ENCODE assay signal across 14 cellular contexts in the genomic region with DNA sequence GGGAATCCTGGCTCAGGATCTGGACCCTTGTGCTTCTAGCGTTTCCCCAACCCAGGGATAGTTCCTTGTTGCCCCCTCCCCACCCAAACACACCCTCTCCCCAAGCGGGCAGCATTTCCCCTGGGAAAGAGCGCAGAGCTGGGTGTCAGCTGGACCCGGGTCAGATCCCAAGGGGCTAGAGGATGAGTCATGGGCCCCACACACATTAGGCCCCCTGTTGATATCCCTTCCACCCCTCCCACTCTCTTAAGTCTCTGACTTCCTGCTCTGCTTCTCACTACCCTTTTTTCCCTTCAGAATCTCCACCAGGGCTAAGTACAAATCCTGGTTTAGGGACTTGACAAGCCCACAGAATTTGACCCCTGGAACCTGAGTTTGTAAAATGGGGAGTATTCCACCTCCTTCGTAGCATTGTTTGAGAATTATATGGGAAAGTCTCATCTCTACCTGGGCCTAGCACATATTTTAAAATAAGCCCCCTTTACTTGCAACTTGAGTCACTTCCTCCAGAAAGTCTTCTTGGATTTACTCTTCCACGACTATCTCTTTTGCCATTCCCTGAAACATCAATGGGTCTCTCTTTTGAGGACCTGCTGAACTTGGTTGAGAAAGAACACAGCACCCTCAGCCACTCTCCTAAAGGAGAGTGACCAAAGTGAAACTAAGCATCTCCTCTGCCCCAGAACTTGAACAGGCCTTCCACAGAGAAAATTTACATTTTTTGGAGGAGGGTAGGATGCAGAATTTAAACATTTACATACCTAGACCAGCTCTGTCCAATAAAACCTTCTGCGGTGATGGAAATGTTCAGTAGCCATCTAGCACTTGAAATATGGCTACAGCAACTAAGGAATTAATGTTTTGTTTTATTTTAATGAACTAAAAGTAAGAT. TPM values are rescaled to one million over a fixed set of nuclear protein-coding genes. Genes with fewer than 3 reads are reported as not detected.
DNase-seq lines count a peak whose midpoint lies in the region; ATAC-seq, FAIRE-seq and TF ChIP-seq lines count a peak whose summit lies in the region.
"Had no signal": no experiment of that assay in that cellular context is flagged by ENCODE, and none has a peak within 500 bp of the region (broad histone marks: within the 10 kb centered on the region; RNA-seq: fewer than 3 reads in every experiment).

No MANE protein-coding gene starts in this region.

- no peak overlapping the region for H4K91ac ChIP-seq in H9 (ENCODE audit: insufficient read length, low read depth, low read length)

- peak overlapping the region in 9 of 11 experiments; percentile 11 to 58 (median 31); a peak in 9 of 22 replicates for H3K9ac ChIP-seq in BLaER1 treated with 17β-estradiol and CSF1 and Interleukin-3, amounts not matched to agents 10 nM and 100 nM
- H3K9ac ChIP-seq in H9 (ENCODE audit: extremely low read depth, insufficient read length, low read length) (no peak overlapping the region), GM12878 (ENCODE audit: control insufficient read depth, insufficient read depth, low read length) (no peak overlapping the region)

- no peak overlapping the region for H2BK5ac ChIP-seq in H9 (ENCODE audit: insufficient read length, low read length)

- BruUV-seq in GM12878 (replicated peaks; lab: Mats Ljungman, UMichigan): no TSS peak

- TF ChIP-seq EP300 in GM12878 (IDR thresholded peaks at IDR 0.05; ENCODE audit: borderline replicate concordance in 1 of 2, control insufficient read depth in 1 of 2, low read depth in 2 of 2, low read length in 2 of 2): no peak

- H3K4ac ChIP-seq in H9 (ENCODE audit: low read depth, low read length): no peak overlapping the region

- H3K23ac ChIP-seq in H9 (ENCODE audit: insufficient read length, low read depth, low read length): no peak overlapping the region

- H3T11ph ChIP-seq in H9 (ENCODE audit: low read length): no peak overlapping the region

- H3K27ac Mint-ChIP-seq in H9: peak overlapping the region; percentile 55 to 72 (median 68); a peak in 5 of 7 replicates
- H3K27ac Mint-ChIP-seq in nephron progenitor cell: peak overlapping the region; percentile 95

- no peak for TF ChIP-seq RAD21 in GM12878 (IDR thresholded peaks at IDR 0.05; ENCODE audit: insufficient read depth, low read depth, low read length)

- no CpG with 5 or more reads among the region's 7 CpGs for WGBS in H9 (ENCODE audit: extremely low coverage, insufficient read length, low lambda C conversion rate)
- WGBS in GM12878 (ENCODE audit: insufficient coverage, insufficient replicate concordance, low lambda C conversion rate, missing lambda C conversion rate): 29% methylated on average over 7 of the region's 7 CpGs

- H3K4me1 ChIP-seq in BLaER1 treated with 17β-estradiol and CSF1 and Interleukin-3, amounts not matched to agents 10 nM and 100 nM: peaks cover 50 to 62% (median 55%) of the 10 kb centered on the region in 10 experiments
- H3K4me1 ChIP-seq in H9 (ENCODE audit: insufficient read depth, low read length) (peaks cover 3% of the 10 kb centered on the region; the same call in 1 of the 2 replicates), GM12878 (ENCODE audit: control insufficient read depth, insufficient read depth, low read length) (peaks cover 23% of the 10 kb centered on the region), vagina (peaks cover 42% of the 10 kb centered on the region)

- no peak overlapping the region for H4K8ac ChIP-seq in H9 (replicated peaks; ENCODE audit: insufficient read length, low read depth, low read length)

- no peak overlapping the region for H2AK5ac ChIP-seq in H9 (ENCODE audit: insufficient read length, low read length)

- no peaks in the 10 kb centered on the region for H4K20me1 ChIP-seq in BLaER1 treated with 17β-estradiol and CSF1 and Interleukin-3, amounts not matched to agents 10 nM and 100 nM
- no peaks in the 10 kb centered on the region for H4K20me1 ChIP-seq in H9 (ENCODE audit: control insufficient read depth, insufficient read depth, insufficient read length)
- no peaks in the 10 kb centered on the region for H4K20me1 ChIP-seq in GM12878 (ENCODE audit: control insufficient read depth, insufficient read depth)

- TF ChIP-seq POLR2A in GM12878 (IDR thresholded peaks at IDR 0.05; ENCODE audit: low read depth, low read length): no peak
- no peak for TF ChIP-seq POLR2A in vagina (IDR thresholded peaks at IDR 0.05)

- H3K56ac ChIP-seq in H9 (ENCODE audit: insufficient read length, low read depth, low read length): no peak overlapping the region

- H3K4me3 ChIP-seq in BLaER1 treated with 17β-estradiol and CSF1 and Interleukin-3, amounts not matched to agents 10 nM and 100 nM: peak overlapping the region in 4 of 10 experiments; percentile 2 to 13 (median 3); a peak in 3 of 20 replicates
- H3K4me3 ChIP-seq in GM12878 (peak overlapping the region; percentile 9; the same call in 1 of the 2 replicates), vagina (no peak overlapping the region)
- H3K4me3 ChIP-seq: ovary, upper lobe of right lung had no signal

- peaks cover 21% of the 10 kb centered on the region; the same call in 1 of the 2 replicates for H3K79me2 ChIP-seq in H9 (ENCODE audit: insufficient read depth, low read length)
- no peaks in the 10 kb centered on the region; the same call in 1 of the 2 replicates for H3K79me2 ChIP-seq in GM12878 (ENCODE audit: control insufficient read depth, insufficient read depth, low read length)

- peak; percentile 57 for FAIRE-seq in GM12878 (lab: Jason Lieb, UNC)

- DNase-seq in H9: peak; percentile 55
- no peak for DNase-seq in GM12878 (ENCODE audit: low read depth, low spot score)
- no peak for DNase-seq in nephron progenitor cell
- DNase-seq in UCSD-AML1 (lab: John Stamatoyannopoulos, UW; ENCODE audit: unreplicated experiment): no peak
- no peak for DNase-seq in vagina (ENCODE audit: extremely low spot score in 2 of 2)
- no peak for DNase-seq in DMS53 treated with DMSO at 0.1 percent for 48 hours (lab: John Stamatoyannopoulos, UW; ENCODE audit: unreplicated experiment)
- DNase-seq: DMS153, Kasumi-1, NCI-H1930, NCI-H748 treated with DMSO at 0.1 percent for 48 hours, ovary, upper lobe of right lung had no signal

- H3K14ac ChIP-seq in H9 (ENCODE audit: insufficient read depth, low read length): no peak overlapping the region

- no peak overlapping the region for H4K5ac ChIP-seq in H9 (ENCODE audit: insufficient read length, low read depth, low read length)

- no peak overlapping the region for H3K18ac ChIP-seq in H9 (ENCODE audit: insufficient read length, low read depth, low read length)

- POLR2A ChIA-PET in GM12878 (lab: Charles Lee): no interaction called here

- no peak overlapping the region for H2BK120ac ChIP-seq in H9 (ENCODE audit: low read depth, low read length, poor library complexity, severe bottlenecking)

- H2AFZ ChIP-seq in H9 (ENCODE audit: low read length) (no peak overlapping the region), GM12878 (ENCODE audit: control insufficient read depth, low read depth, low read length) (peak overlapping the region; percentile 24)

- no peak overlapping the region for H2BK12ac ChIP-seq in H9 (ENCODE audit: insufficient read length, low read depth, low read length)

- ATAC-seq in GM12878: no peak
- ATAC-seq in HG03571 (IDR thresholded peaks at IDR 0.05; ENCODE audit: unreplicated experiment): no peak
- ATAC-seq: upper lobe of right lung had no signal

- H3K23me2 ChIP-seq in H9 (ENCODE audit: insufficient read length, low read depth, low read length, poor library complexity, severe bottlenecking): peaks cover 11% of the 10 kb centered on the region

- peak overlapping the region; percentile 16 to 28; a peak in 2 of 5 replicates for H3K4me3 Mint-ChIP-seq in H9
- peak overlapping the region; percentile 16 for H3K4me3 Mint-ChIP-seq in nephron progenitor cell

- H3K4me2 ChIP-seq in BLaER1 treated with 17β-estradiol and CSF1 and Interleukin-3, amounts not matched to agents 10 nM and 100 nM: peak overlapping the region; percentile 89 to 100 (median 99)
- H3K4me2 ChIP-seq in H9 (ENCODE audit: insufficient read depth, insufficient read length, low read length): no peak overlapping the region
- peak overlapping the region; percentile 10 for H3K4me2 ChIP-seq in GM12878 (ENCODE audit: control insufficient read depth, insufficient read depth)

- peaks cover 0 to 10% (median 0%) of the 10 kb centered on the region in 11 experiments; a peak in 7 of 22 replicates for H3K9me3 ChIP-seq in BLaER1 treated with 17β-estradiol and CSF1 and Interleukin-3, amounts not matched to agents 10 nM and 100 nM (replicated peaks in 1 of 11)
- H3K9me3 ChIP-seq in H9 (ENCODE audit: control insufficient read depth, low read depth, low read length) (no peaks in the 10 kb centered on the region), GM12878 (replicated peaks; ENCODE audit: control insufficient read depth, insufficient read depth, low read length) (no peaks in the 10 kb centered on the region), vagina (no peaks in the 10 kb centered on the region)
- H3K9me3 ChIP-seq: ovary, upper lobe of right lung had no signal

- peaks cover 31 to 40% of the 10 kb centered on the region in 2 experiments for H3K4me1 Mint-ChIP-seq in H9
- peaks cover 40% of the 10 kb centered on the region for H3K4me1 Mint-ChIP-seq in nephron progenitor cell

- peak overlapping the region; percentile 20 to 72 (median 59); a peak in 19 of 22 replicates for H3K27ac ChIP-seq in BLaER1 treated with 17β-estradiol and CSF1 and Interleukin-3, amounts not matched to agents 10 nM and 100 nM
- H3K27ac ChIP-seq in H9 (ENCODE audit: insufficient read length, low read depth, low read length) (no peak overlapping the region), GM12878 (ENCODE audit: control insufficient read depth, insufficient read depth) (0 out of 2 replicates have a peak overlapping the region, but pooled peaks have one; percentile 1), vagina (no peak overlapping the region)
- H3K27ac ChIP-seq: ovary, upper lobe of right lung had no signal

- no peak overlapping the region for H2BK15ac ChIP-seq in H9 (ENCODE audit: low read depth, low read length)

- RAD21 ChIA-PET in GM12878 (lab: Charles Lee; ENCODE audit: unreplicated experiment): interaction anchor here (0.6 kb wide), 1 partner anchor 15 kb away, joined by 3 read pairs; no protein-coding TSS in a partner anchor

- in situ Hi-C loops in GM12878 (cut with MboI): no loop called here

- no peak for TF ChIP-seq CTCF in H9 (conservative IDR thresholded peaks at IDR 0.05)
- no peak for TF ChIP-seq CTCF in GM12878 (IDR thresholded peaks at IDR 0.05 in 2 of 3, conservative IDR thresholded peaks at IDR 0.05 in 1 of 3; ENCODE audit: control insufficient read depth in 2 of 3, extremely low read depth in 1 of 3, insufficient read depth in 1 of 3, low read depth in 3 of 3, low read length in 3 of 3)
- no peak for TF ChIP-seq CTCF in nephron progenitor cell (IDR thresholded peaks at IDR 0.05)
- no peak for TF ChIP-seq CTCF in vagina (IDR thresholded peaks at IDR 0.05)

- H3K9me3 Mint-ChIP-seq in H9: no peaks in the 10 kb centered on the region
- no peaks in the 10 kb centered on the region for H3K9me3 Mint-ChIP-seq in nephron progenitor cell

- H3K27me3 Mint-ChIP-seq in H9 (ENCODE audit: low read depth): no peaks in the 10 kb centered on the region; the same call in 1 of the 2 replicates
- no peaks in the 10 kb centered on the region for H3K27me3 Mint-ChIP-seq in nephron progenitor cell (ENCODE audit: low read depth, poor library complexity)

- CTCF ChIA-PET in GM12878 (lab: Yijun Ruan, JAX): no interaction called here

- intact Hi-C loops in GM12878 (cut with micrococcal nuclease; ENCODE audit: unreplicated experiment) (no loop called here), vagina (cut with DNase I) (no loop called here)

- H3K36me3 ChIP-seq in BLaER1 treated with 17β-estradiol and CSF1 and Interleukin-3, amounts not matched to agents 10 nM and 100 nM: peaks cover 1 to 7% (median 5%) of the 10 kb centered on the region in 11 experiments; a peak in 11 of 22 replicates
- H3K36me3 ChIP-seq in GM12878 (ENCODE audit: control insufficient read depth in 2 of 2, insufficient read depth in 2 of 2, low read length in 1 of 2) (no peaks in the 10 kb centered on the region), vagina (no peaks in the 10 kb centered on the region)
- H3K36me3 ChIP-seq: ovary, upper lobe of right lung had no signal

- peaks cover 14 to 46% (median 33%) of the 10 kb centered on the region in 3 experiments for H3K36me3 Mint-ChIP-seq in H9 (ENCODE audit: insufficient read depth in 1 of 3, low read depth in 3 of 3)
- peaks cover 34% of the 10 kb centered on the region for H3K36me3 Mint-ChIP-seq in nephron progenitor cell (ENCODE audit: low read depth)

- H3K79me1 ChIP-seq in H9 (ENCODE audit: insufficient read depth, low read depth, low read length, poor library complexity, severe bottlenecking): peaks cover 7% of the 10 kb centered on the region

- no peak overlapping the region for H2BK20ac ChIP-seq in H9 (ENCODE audit: low read depth, low read length, poor library complexity, severe bottlenecking)

- SMC1A ChIA-PET in GM12878 (lab: Charles Lee; ENCODE audit: uncharacterized antibody, unreplicated experiment): interaction anchor here (1.0 to 1.4 kb wide), 2 partner anchors 10 to 21 kb away, joined by 3 to 4 read pairs; a partner anchor contains a TSS

- peaks cover 12 to 16% (median 15%) of the 10 kb centered on the region in 11 experiments for H3K27me3 ChIP-seq in BLaER1 treated with 17β-estradiol and CSF1 and Interleukin-3, amounts not matched to agents 10 nM and 100 nM
- no peaks in the 10 kb centered on the region for H3K27me3 ChIP-seq in H9 (ENCODE audit: insufficient read depth, low read length)
- H3K27me3 ChIP-seq in GM12878 (replicated peaks in 1 of 2; ENCODE audit: control insufficient read depth in 2 of 2, insufficient read depth in 2 of 2, low read length in 1 of 2): peaks cover 2 to 5% of the 10 kb centered on the region in 2 experiments; a peak in 3 of 4 replicates
- no peaks in the 10 kb centered on the region for H3K27me3 ChIP-seq in vagina
- H3K27me3 ChIP-seq: ovary had no signal

RNA-seq across cellular contexts. Expression of a gene that starts 4.7 kb away (rescaled TPM):
- 87.1 and 90.9 TPM in 2 replicates for total RNA-seq in H9 (2021)
- total RNA-seq in GM12878 (2013; cell fraction: nucleolus; rRNA removed): 22.6 and 24.7 TPM in 2 replicates
- total RNA-seq in GM12878 (2014; rRNA removed): 8.7 and 9.4 TPM in 2 replicates
- 4.0 and 5.4 TPM in 2 replicates for total RNA-seq in GM12878 (2014; rRNA removed; fragmentation: Illumina TruSeq; extraction: Trizol)
- 11.9 and 12.3 TPM in 2 replicates for total RNA-seq in GM12878 (2021)
- polyA plus RNA-seq in GM12878 (2011; ENCODE audit: low read depth): 3.7 TPM
- polyA plus RNA-seq in GM12878 (2011; rRNA removed): 1.8 and 3.2 TPM in 2 replicates
- 2.9 and 4.0 TPM in 2 replicates for polyA plus RNA-seq in GM12878 (2011; cell fraction: cytosol; rRNA removed)
- polyA plus RNA-seq in GM12878 (2011; cell fraction: nucleus; rRNA removed): 14.3 and 20.0 TPM in 2 replicates
- polyA plus RNA-seq in GM12878 (2012): 6.4 and 7.4 TPM in 2 replicates
- polyA plus RNA-seq in GM12878 (2014; fragmentation: Illumina TruSeq; extraction: Trizol): 2.8 and 6.0 TPM in 2 replicates
- under 1 TPM; 0.50 to 0.91 TPM for polyA plus RNA-seq in GM12878 (2014; fragmentation: Nextera tagmentation; extraction: Ambion mirVana)
- polyA plus RNA-seq in GM12878 (2014; rRNA removed): 12.3 and 16.1 TPM in 2 replicates
- polyA plus RNA-seq in GM12878 (2016; fragmentation: Nextera tagmentation; extraction: Ambion mirVana): 1 to 10 TPM; 4.8 to 5.3 TPM
- 3.5 and 5.3 TPM in 2 replicates for polyA minus RNA-seq in GM12878 (2011; rRNA and poly(A)+ RNA removed)
- polyA minus RNA-seq in GM12878 (2011; cell fraction: cytosol; rRNA and poly(A)+ RNA removed): 2.0 and 2.1 TPM in 2 replicates
- polyA minus RNA-seq in GM12878 (2011; cell fraction: nucleus; rRNA and poly(A)+ RNA removed): 6.4 and 8.7 TPM in 2 replicates
- total RNA-seq in vagina: 24.6 TPM

RNA-seq across cellular contexts. Expression of a gene that starts 15.5 kb away (rescaled TPM):
- total RNA-seq in H9 (2021) (65.0 and 66.4 TPM in 2 replicates), GM12878 (2014; rRNA removed) (71.8 and 77.1 TPM in 2 replicates), GM12878 (2014; rRNA removed; fragmentation: Illumina TruSeq; extraction: Trizol) (38.2 and 39.0 TPM in 2 replicates), GM12878 (2021) (64.8 and 66.0 TPM in 2 replicates), vagina (8.8 TPM)
- total RNA-seq in GM12878 (2013; cell fraction: nucleolus; rRNA removed): 58.9 and 61.5 TPM in 2 replicates
- 64.2 TPM for polyA plus RNA-seq in GM12878 (2011; ENCODE audit: low read depth)
- polyA plus RNA-seq in GM12878 (2011; rRNA removed) (72.2 and 116 TPM in 2 replicates), GM12878 (2014; fragmentation: Illumina TruSeq; extraction: Trizol) (22.3 and 43.0 TPM in 2 replicates), GM12878 (2014; fragmentation: Nextera tagmentation; extraction: Ambion mirVana) (10 to 100 TPM; 88.7 to 89.5 TPM), GM12878 (2014; rRNA removed) (80.8 and 90.9 TPM in 2 replicates), GM12878 (2016; fragmentation: Nextera tagmentation; extraction: Ambion mirVana) (100 to 1,000 TPM; 104 to 116 TPM)
- 215 and 228 TPM in 2 replicates for polyA plus RNA-seq in GM12878 (2011; cell fraction: cytosol; rRNA removed)
- polyA plus RNA-seq in GM12878 (2011; cell fraction: nucleus; rRNA removed): 204 and 286 TPM in 2 replicates
- 92.9 and 130 TPM in 2 replicates for polyA plus RNA-seq in GM12878 (2012)
- 151 and 248 TPM in 2 replicates for polyA minus RNA-seq in GM12878 (2011; rRNA and poly(A)+ RNA removed)
- polyA minus RNA-seq in GM12878 (2011; cell fraction: cytosol; rRNA and poly(A)+ RNA removed): 50.4 and 56.4 TPM in 2 replicates
- 41.8 and 61.0 TPM in 2 replicates for polyA minus RNA-seq in GM12878 (2011; cell fraction: nucleus; rRNA and poly(A)+ RNA removed)

RNA-seq across cellular contexts. Expression of a gene that starts 15.6 kb away (rescaled TPM):
- total RNA-seq in H9 (2021): 2.4 and 3.5 TPM in 2 replicates
- 3.2 and 4.9 TPM in 2 replicates for total RNA-seq in GM12878 (2013; cell fraction: nucleolus; rRNA removed)
- total RNA-seq in GM12878 (2014; rRNA removed): 3.7 and 4.4 TPM in 2 replicates
- total RNA-seq in GM12878 (2014; rRNA removed; fragmentation: Illumina TruSeq; extraction: Trizol): 1.3 and 2.0 TPM in 2 replicates
- 9.5 and 9.8 TPM in 2 replicates for total RNA-seq in GM12878 (2021)
- 1.8 TPM for polyA plus RNA-seq in GM12878 (2011; ENCODE audit: low read depth)
- 0.81 and 1.1 TPM in 2 replicates for polyA plus RNA-seq in GM12878 (2011; rRNA removed)
- polyA plus RNA-seq in GM12878 (2011; cell fraction: cytosol; rRNA removed): 2.4 and 2.5 TPM in 2 replicates
- 2.6 and 3.7 TPM in 2 replicates for polyA plus RNA-seq in GM12878 (2011; cell fraction: nucleus; rRNA removed)
- 4.2 and 5.5 TPM in 2 replicates for polyA plus RNA-seq in GM12878 (2012)
- polyA plus RNA-seq in GM12878 (2014; fragmentation: Illumina TruSeq; extraction: Trizol): 0.57 and 1.7 TPM in 2 replicates
- polyA plus RNA-seq in GM12878 (2014; fragmentation: Nextera tagmentation; extraction: Ambion mirVana): under 1 TPM; 0.10 to 0.27 TPM
- 4.8 and 6.3 TPM in 2 replicates for polyA plus RNA-seq in GM12878 (2014; rRNA removed)
- polyA plus RNA-seq in GM12878 (2016; fragmentation: Nextera tagmentation; extraction: Ambion mirVana): 1 to 10 TPM; 3.3 to 3.5 TPM
- 0.66 and 2.6 TPM in 2 replicates for polyA minus RNA-seq in GM12878 (2011; rRNA and poly(A)+ RNA removed)
- polyA minus RNA-seq in GM12878 (2011; cell fraction: cytosol; rRNA and poly(A)+ RNA removed): 1.0 and 1.6 TPM in 2 replicates
- 0.73 and 1.7 TPM in 2 replicates for polyA minus RNA-seq in GM12878 (2011; cell fraction: nucleus; rRNA and poly(A)+ RNA removed)
- 2.7 TPM for total RNA-seq in vagina

RNA-seq across cellular contexts. Expression of a gene that starts 17.8 kb away (rescaled TPM):
- total RNA-seq in H9 (2021) (17.6 and 22.6 TPM in 2 replicates), GM12878 (2014; rRNA removed) (14.8 and 16.5 TPM in 2 replicates), GM12878 (2014; rRNA removed; fragmentation: Illumina TruSeq; extraction: Trizol) (11.0 and 11.2 TPM in 2 replicates), GM12878 (2021) (26.7 and 26.9 TPM in 2 replicates), vagina (32.7 TPM)
- 54.1 and 56.3 TPM in 2 replicates for total RNA-seq in GM12878 (2013; cell fraction: nucleolus; rRNA removed)
- polyA plus RNA-seq in GM12878 (2011; ENCODE audit: low read depth): 6.3 TPM
- polyA plus RNA-seq in GM12878 (2011; rRNA removed) (11.3 and 14.8 TPM in 2 replicates), GM12878 (2014; fragmentation: Illumina TruSeq; extraction: Trizol) (13.7 and 15.0 TPM in 2 replicates), GM12878 (2014; fragmentation: Nextera tagmentation; extraction: Ambion mirVana) (1 to 10 TPM; 1.3 to 1.8 TPM), GM12878 (2014; rRNA removed) (16.7 and 21.3 TPM in 2 replicates), GM12878 (2016; fragmentation: Nextera tagmentation; extraction: Ambion mirVana) (1 to 10 TPM; 5.0 to 6.7 TPM)
- polyA plus RNA-seq in GM12878 (2011; cell fraction: cytosol; rRNA removed): 8.0 and 8.9 TPM in 2 replicates
- polyA plus RNA-seq in GM12878 (2011; cell fraction: nucleus; rRNA removed): 70.4 and 72.7 TPM in 2 replicates
- 21.6 and 22.4 TPM in 2 replicates for polyA plus RNA-seq in GM12878 (2012)
- polyA minus RNA-seq in GM12878 (2011; rRNA and poly(A)+ RNA removed): 4.7 and 5.7 TPM in 2 replicates
- polyA minus RNA-seq in GM12878 (2011; cell fraction: cytosol; rRNA and poly(A)+ RNA removed): 2.4 TPM in 1 of 2 replicates, not detected in the other
- 14.5 and 26.4 TPM in 2 replicates for polyA minus RNA-seq in GM12878 (2011; cell fraction: nucleus; rRNA and poly(A)+ RNA removed)

RNA-seq across cellular contexts. Expression of a gene that starts 21.2 kb away (rescaled TPM):
- 80.7 and 82.1 TPM in 2 replicates for total RNA-seq in H9 (2021)
- 43.3 and 49.4 TPM in 2 replicates for total RNA-seq in GM12878 (2013; cell fraction: nucleolus; rRNA removed)
- 46.3 and 53.3 TPM in 2 replicates for total RNA-seq in GM12878 (2014; rRNA removed)
- total RNA-seq in GM12878 (2014; rRNA removed; fragmentation: Illumina TruSeq; extraction: Trizol): 23.6 and 25.5 TPM in 2 replicates
- total RNA-seq in GM12878 (2021): 42.5 and 46.6 TPM in 2 replicates
- 29.8 TPM for polyA plus RNA-seq in GM12878 (2011; ENCODE audit: low read depth)
- 27.2 and 43.0 TPM in 2 replicates for polyA plus RNA-seq in GM12878 (2011; rRNA removed)
- 77.7 and 89.4 TPM in 2 replicates for polyA plus RNA-seq in GM12878 (2011; cell fraction: cytosol; rRNA removed)
- 332 and 388 TPM in 2 replicates for polyA plus RNA-seq in GM12878 (2011; cell fraction: nucleus; rRNA removed)
- 65.8 and 66.5 TPM in 2 replicates for polyA plus RNA-seq in GM12878 (2012)
- 20.4 and 47.7 TPM in 2 replicates for polyA plus RNA-seq in GM12878 (2014; fragmentation: Illumina TruSeq; extraction: Trizol)
- 10 to 100 TPM in 1 of 2 experiments, 1 to 10 TPM in 1; 4.2 to 11.5 TPM for polyA plus RNA-seq in GM12878 (2014; fragmentation: Nextera tagmentation; extraction: Ambion mirVana)
- 76.8 and 78.0 TPM in 2 replicates for polyA plus RNA-seq in GM12878 (2014; rRNA removed)
- polyA plus RNA-seq in GM12878 (2016; fragmentation: Nextera tagmentation; extraction: Ambion mirVana): 10 to 100 TPM; 38.5 to 44.6 TPM
- 19.5 and 28.5 TPM in 2 replicates for polyA minus RNA-seq in GM12878 (2011; rRNA and poly(A)+ RNA removed)
- polyA minus RNA-seq in GM12878 (2011; cell fraction: cytosol; rRNA and poly(A)+ RNA removed): 5.3 and 7.4 TPM in 2 replicates
- polyA minus RNA-seq in GM12878 (2011; cell fraction: nucleus; rRNA and poly(A)+ RNA removed): 33.2 and 55.6 TPM in 2 replicates
- total RNA-seq in vagina: 63.1 TPM

Comparison
In these comparisons a context has a peak if more than half of its experiments do, and no peak if none do; other contexts are left out.
1. H3K27ac ChIP-seq: peak in BLaER1 treated with 17β-estradiol and CSF1 and Interleukin-3, amounts not matched to agents 10 nM and 100 nM (11 of 11) and GM12878 (single experiment); none in H9 (single experiment) and vagina (single experiment).
2. H3K9ac ChIP-seq: peak in BLaER1 treated with 17β-estradiol and CSF1 and Interleukin-3, amounts not matched to agents 10 nM and 100 nM (9 of 11); none in H9 (single experiment) and GM12878 (single experiment).